In genomic region chr4:88696620-88697019, GRCh38 we compare ENCODE assay signal across 9 cellular contexts. TPM values are rescaled to one million over a fixed set of nuclear protein-coding genes. Genes with fewer than 3 reads are reported as not detected.
A peak's percentile ranks its signal among the peaks of the same experiment; 100 is the strongest.
DNase-seq lines count a peak whose midpoint lies in the region; ATAC-seq, FAIRE-seq and TF ChIP-seq lines count a peak whose summit lies in the region.
"Had no signal": no experiment of that assay in that cellular context is flagged by ENCODE, and none has a peak within 500 bp of the region (broad histone marks: within the 10 kb centered on the region; RNA-seq: fewer than 3 reads in every experiment).

No MANE protein-coding gene starts in this region.

- no peaks in the 10 kb centered on the region for H3K79me1 ChIP-seq in H1 (ENCODE audit: low read depth, low read length)

- H3K79me2 ChIP-seq in OCI-LY3 (ENCODE audit: low read length) (no peaks in the 10 kb centered on the region), H1 (ENCODE audit: control insufficient read depth in 1 of 2, insufficient read depth in 2 of 2, low read length in 2 of 2) (no peaks in the 10 kb centered on the region)

- no peak overlapping the region for H3K14ac ChIP-seq in H1 (ENCODE audit: insufficient read length)

- TF ChIP-seq RAD21 in H1 (IDR thresholded peaks at IDR 0.05 in 1 of 2, conservative IDR thresholded peaks at IDR 0.05 in 1 of 2; ENCODE audit: low read depth in 2 of 2, low read length in 2 of 2) = no peak

- ATAC-seq in GM18861 (IDR thresholded peaks at IDR 0.05; ENCODE audit: unreplicated experiment) (no peak), GM18502 (IDR thresholded peaks at IDR 0.05; ENCODE audit: poor library complexity, unreplicated experiment) (no peak), GM18868 (IDR thresholded peaks at IDR 0.05; ENCODE audit: unreplicated experiment) (no peak)

- H3K56ac ChIP-seq in H1 (replicated peaks; ENCODE audit: insufficient read length, low read depth, low read length) = no peak overlapping the region

- no peak for TF ChIP-seq EP300 in H1 (IDR thresholded peaks at IDR 0.05; ENCODE audit: borderline replicate concordance in 1 of 2, low read depth in 2 of 2, low read length in 2 of 2)

- H3K27ac ChIP-seq in BLaER1 (no peak overlapping the region), OCI-LY3 (ENCODE audit: low read length) (no peak overlapping the region), H1 (ENCODE audit: low read depth, low read length) (no peak overlapping the region)

- 0 out of 2 replicates have a peak, but pooled peaks cover 4% of the 10 kb centered on the region for H3K9me3 ChIP-seq in BLaER1
- H3K9me3 ChIP-seq in OCI-LY3 (ENCODE audit: insufficient read depth, low read length) = no peaks in the 10 kb centered on the region
- no peaks in the 10 kb centered on the region for H3K9me3 ChIP-seq in H1 (ENCODE audit: insufficient read depth in 2 of 2, low read depth in 1 of 2, low read length in 1 of 2)
- H3K9me3 ChIP-seq in neuron (ENCODE audit: low read length) = no peaks in the 10 kb centered on the region

- H4K91ac ChIP-seq in H1 (replicated peaks; ENCODE audit: insufficient read length, low read length) = no peak overlapping the region

- FAIRE-seq in H1 (lab: Jason Lieb, UNC) = peak; percentile 28
- FAIRE-seq: endometrium had no signal

- H4K20me1 ChIP-seq in BLaER1 (no peaks in the 10 kb centered on the region), OCI-LY3 (ENCODE audit: insufficient read depth, low read length) (no peaks in the 10 kb centered on the region), H1 (replicated peaks in 1 of 2; ENCODE audit: control insufficient read depth in 1 of 2, insufficient read depth in 2 of 2, low read length in 2 of 2) (no peaks in the 10 kb centered on the region)

- no peak overlapping the region for H2BK12ac ChIP-seq in H1 (ENCODE audit: low read depth, low read length)

- DNase-seq in H1 (ENCODE audit: low read depth in 1 of 2, low spot score in 2 of 2) (no peak), superior temporal gyrus (ENCODE audit: extremely low spot score) (no peak)

- 88% methylated on average over 7 of the region's 7 CpGs; no CpG with 5 or more reads in 1 of the 2 experiments for WGBS in H1 (ENCODE audit: extremely low coverage in 1 of 2, insufficient coverage in 1 of 2, insufficient read length in 1 of 2, insufficient replicate concordance in 2 of 2, low coverage in 1 of 2, low lambda C conversion rate in 2 of 2, missing lambda C conversion rate in 1 of 2), 2 experiments

- no peak overlapping the region for H3K4ac ChIP-seq in H1 (replicated peaks; ENCODE audit: insufficient read length, low read depth, low read length)

- peaks cover 3% of the 10 kb centered on the region; the same call in 1 of the 2 replicates for H3K23me2 ChIP-seq in H1 (ENCODE audit: low read depth, low read length)

- H3K4me1 ChIP-seq in BLaER1 (no peaks in the 10 kb centered on the region; the same call in 1 of the 2 replicates), OCI-LY3 (ENCODE audit: low read length) (peaks cover 19% of the 10 kb centered on the region), H1 (replicated peaks in 1 of 4; ENCODE audit: control insufficient read depth in 3 of 4, insufficient read depth in 4 of 4, low read length in 3 of 4) (no peaks in the 10 kb centered on the region; a peak in 1 of 7 replicates), neuron (ENCODE audit: insufficient read depth, low read length) (peaks cover 2% of the 10 kb centered on the region)

- TF ChIP-seq POLR2A in H1 (IDR thresholded peaks at IDR 0.05; ENCODE audit: control extremely low read depth in 1 of 2, low read depth in 2 of 2, low read length in 2 of 2) = no peak

- H2BK120ac ChIP-seq in H1 (replicated peaks; ENCODE audit: low read depth, low read length) = no peak overlapping the region

- POLR2A ChIA-PET in H1 (lab: Charles Lee; ENCODE audit: partially characterized antibody) = no interaction called here

- CTCF ChIA-PET in H1 (lab: Charles Lee; ENCODE audit: partially characterized antibody) = no interaction called here

- no peak overlapping the region for H2BK5ac ChIP-seq in H1 (ENCODE audit: low read depth, low read length)

- no peak overlapping the region for H3K23ac ChIP-seq in H1 (ENCODE audit: insufficient read length)

- H2BK15ac ChIP-seq in H1 (ENCODE audit: low read length) = no peak overlapping the region

- no peak overlapping the region for H3K18ac ChIP-seq in H1 (ENCODE audit: extremely low read depth, low read length)

- H3K4me2 ChIP-seq in BLaER1 (peak overlapping the region; percentile 75), OCI-LY3 (ENCODE audit: low read length) (peak overlapping the region; percentile 61; the same call in 1 of the 2 replicates), H1 (ENCODE audit: insufficient read depth in 1 of 2, low read depth in 2 of 2, low read length in 2 of 2) (peak overlapping the region in 1 of 2 experiments; percentile 65; a peak in 1 of 4 replicates)

- no peak overlapping the region for H4K5ac ChIP-seq in H1 (ENCODE audit: insufficient read length, low read depth, low read length)

- no peak overlapping the region for H3K9ac ChIP-seq in BLaER1
- no peak overlapping the region for H3K9ac ChIP-seq in OCI-LY3 (ENCODE audit: low read length)
- no peak overlapping the region for H3K9ac ChIP-seq in H1 (replicated peaks in 1 of 4; ENCODE audit: extremely low read depth in 1 of 4, low read depth in 3 of 4, low read length in 3 of 4)

- H4K8ac ChIP-seq in H1 (ENCODE audit: extremely low read depth, insufficient read depth, low read length) = no peak overlapping the region

- H3K27me3 ChIP-seq in BLaER1 (no peaks in the 10 kb centered on the region), OCI-LY3 (ENCODE audit: low read depth, low read length) (no peaks in the 10 kb centered on the region), H1 (replicated peaks in 1 of 4; ENCODE audit: control insufficient read depth in 3 of 4, extremely low read depth in 1 of 4, insufficient read depth in 3 of 4, low read length in 3 of 4) (peaks cover 0 to 4% (median 1%) of the 10 kb centered on the region in 4 experiments; a peak in 3 of 7 replicates), neuron (ENCODE audit: insufficient read depth, low read length) (no peaks in the 10 kb centered on the region)

- no peak overlapping the region for H2AK5ac ChIP-seq in H1 (ENCODE audit: low read depth, low read length)

- TF ChIP-seq CTCF in OCI-LY3 (IDR thresholded peaks at IDR 0.05; ENCODE audit: low read depth, low read length) (no peak), H1 (IDR thresholded peaks at IDR 0.05; ENCODE audit: control extremely low read depth in 1 of 3, insufficient read depth in 1 of 3, low read depth in 1 of 3, low read length in 3 of 3) (no peak)

- H2BK20ac ChIP-seq in H1 (ENCODE audit: low read length) = no peak overlapping the region

- peaks cover 15% of the 10 kb centered on the region; the same call in 1 of the 2 replicates for H3K36me3 ChIP-seq in BLaER1
- no peaks in the 10 kb centered on the region for H3K36me3 ChIP-seq in OCI-LY3 (replicated peaks; ENCODE audit: low read depth, low read length)
- H3K36me3 ChIP-seq in H1 (ENCODE audit: control insufficient read depth in 2 of 4, insufficient read depth in 4 of 4, low read length in 3 of 4) = no peaks in the 10 kb centered on the region
- H3K36me3 ChIP-seq in neuron (ENCODE audit: insufficient read depth, low read length) = no peaks in the 10 kb centered on the region

- no peak overlapping the region for H2AFZ ChIP-seq in OCI-LY3 (ENCODE audit: low read depth, low read length)
- 0 out of 2 replicates have a peak overlapping the region, but pooled peaks have one; percentile 2 for H2AFZ ChIP-seq in H1 (ENCODE audit: low read length)
- H2AFZ ChIP-seq in neuron (ENCODE audit: low read depth, low read length) = no peak overlapping the region

- H3K4me3 ChIP-seq in BLaER1 (peak overlapping the region; percentile 72; the same call in 1 of the 2 replicates), OCI-LY3 (ENCODE audit: low read length) (no peak overlapping the region; the same call in 1 of the 2 replicates), H1 (ENCODE audit: extremely low read depth in 1 of 4, insufficient read depth in 2 of 4, low read depth in 3 of 4, low read length in 4 of 4) (peak overlapping the region in 1 of 4 experiments; percentile 72; a peak in 2 of 8 replicates), neuron (ENCODE audit: low read length) (peak overlapping the region; percentile 64)

TF ChIP-seq in H1, 55 proteins besides CTCF, POLR2A, EP300 and RAD21 (continues in another document):
- TF ChIP-seq SP1 (IDR thresholded peaks at IDR 0.05; ENCODE audit: low read depth, low read length) = no peak
- TF ChIP-seq HDAC2 (IDR thresholded peaks at IDR 0.05; ENCODE audit: borderline replicate concordance in 1 of 2, low read depth in 2 of 2, low read length in 2 of 2) = no peak
- TF ChIP-seq SIRT6 (IDR thresholded peaks at IDR 0.05; ENCODE audit: low read length) = no peak
- TF ChIP-seq CBX5 (IDR thresholded peaks at IDR 0.05; ENCODE audit: low read depth, low read length) = no peak
- TF ChIP-seq CEBPB (IDR thresholded peaks at IDR 0.05; ENCODE audit: low read depth, low read length) = no peak
- TF ChIP-seq CREB1 (IDR thresholded peaks at IDR 0.05) = no peak
- no peak for TF ChIP-seq MAFK (IDR thresholded peaks at IDR 0.05; ENCODE audit: low read depth, low read length)
- no peak for TF ChIP-seq ATF2 (IDR thresholded peaks at IDR 0.05; ENCODE audit: low read length)
- no peak for TF ChIP-seq TAF1 (IDR thresholded peaks at IDR 0.05; ENCODE audit: low read depth, low read length)
- TF ChIP-seq SUZ12 (IDR thresholded peaks at IDR 0.05; ENCODE audit: low read length) = no peak

RNA-seq across cellular contexts. Expression of gene NAP1L5, which starts 1.0 kb away (rescaled TPM):
- total RNA-seq in H1 (2021; fragmentation: NEBNext Ultra II Directional; extraction: Animal tissue kit (Norgen Biotek cat#: 25700)) = 2.4 and 2.7 TPM in 2 replicates
- 0.82 and 1.3 TPM in 2 replicates for polyA plus RNA-seq in H1 (2011; rRNA removed)
- 2.5 TPM for polyA plus RNA-seq in H1 (2011; cell fraction: cytosol; rRNA removed)
- 0.40 TPM for polyA plus RNA-seq in H1 (2011; cell fraction: nucleus; rRNA removed)
- 1.5 to 2.4 TPM (median 2.2 TPM) in 4 replicates for polyA plus RNA-seq in H1 (2012, experiment 1 of 2)
- polyA plus RNA-seq in H1 (2012, experiment 2 of 2) = 0.30 TPM
- polyA plus RNA-seq in H1 (2013, experiment 1 of 2) = 1.6 TPM
- polyA plus RNA-seq in H1 (2013, experiment 2 of 2) = 1.9 TPM
- polyA minus RNA-seq in H1 (2011; rRNA and poly(A)+ RNA removed) = 0.82 and 0.95 TPM in 2 replicates
- 0.59 TPM for polyA minus RNA-seq in H1 (2011; cell fraction: cytosol; rRNA and poly(A)+ RNA removed)
- 0.40 TPM for polyA minus RNA-seq in H1 (2011; cell fraction: nucleus; rRNA and poly(A)+ RNA removed)
